ENCODE assay signal across 13 cellular contexts in the genomic region with DNA sequence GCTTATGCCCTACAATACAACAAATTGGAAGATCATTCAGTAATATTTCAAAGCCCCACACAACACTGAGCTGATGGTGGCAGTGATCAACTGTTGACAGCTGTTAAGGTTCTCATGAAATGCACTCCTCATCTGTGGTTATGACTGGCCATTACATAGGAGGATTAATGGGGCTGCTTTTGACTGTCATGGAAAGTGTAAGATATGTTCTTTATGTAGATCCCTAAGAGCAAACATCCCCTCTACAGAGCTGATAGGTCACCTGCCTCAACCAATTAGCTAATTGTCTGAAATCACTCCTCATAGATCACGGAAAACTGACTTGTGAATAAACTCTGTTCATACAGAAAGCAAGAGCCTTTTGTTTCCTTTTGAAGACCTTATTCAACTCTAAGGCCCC.
A peak's percentile ranks its signal among the peaks of the same experiment; 100 is the strongest.
DNase-seq lines count a peak whose midpoint lies in the region; ATAC-seq, FAIRE-seq and TF ChIP-seq lines count a peak whose summit lies in the region.
"Had no signal": no experiment of that assay in that cellular context is flagged by ENCODE, and none has a peak within 500 bp of the region (broad histone marks: within the 10 kb centered on the region; RNA-seq: fewer than 3 reads in every experiment).

No MANE protein-coding gene starts in this region.

- intact Hi-C loops in Right ventricle myocardium inferior (cut with DNase I) = no loop called here
- intact Hi-C loops in Right ventricle myocardium superior (cut with DNase I) = no loop called here

- ATAC-seq in GM18498 (IDR thresholded peaks at IDR 0.05; ENCODE audit: unreplicated experiment) = no peak
- ATAC-seq in Right ventricle myocardium inferior = no peak
- no peak for ATAC-seq in GM18519 (IDR thresholded peaks at IDR 0.05; ENCODE audit: low FRiP score, unreplicated experiment)
- ATAC-seq in Right ventricle myocardium superior (ENCODE audit: poor library complexity) = no peak
- ATAC-seq: heart left ventricle had no signal

- FAIRE-seq in H54 (lab: Jason Lieb, UNC) = peak; percentile 55
- FAIRE-seq: endothelial cell of umbilical vein had no signal

- DNase-seq in Ammon's horn (ENCODE audit: low spot score) = peak; percentile 24
- no peak for DNase-seq in H54 (ENCODE audit: insufficient read length, low spot score)
- peak; percentile 93 for DNase-seq in NCI-H774 (lab: John Stamatoyannopoulos, UW)
- peak; percentile 90 for DNase-seq in foreskin melanocyte
- DNase-seq in Right ventricle myocardium inferior (ENCODE audit: missing footprints) = no peak
- DNase-seq in Right ventricle myocardium superior = no peak
- DNase-seq: activated CD8-positive, alpha-beta memory T cell treated with anti-CD3 and anti-CD28 coated beads, Interleukin-2, amount 50 U/mL, for 4 hours; AML-193; GF-D8; heart left ventricle had no signal

- no peak for TF ChIP-seq POLR2A in H54 (IDR thresholded peaks at IDR 0.05; ENCODE audit: low read depth, low read length)

Comparison
In these comparisons a context has a peak if more than half of its experiments do, and no peak if none do; other contexts are left out.
1. DNase-seq: peak in Ammon's horn (single experiment), NCI-H774 (single experiment) and foreskin melanocyte (single experiment); none in H54 (single experiment), Right ventricle myocardium inferior (single experiment) and Right ventricle myocardium superior (single experiment).